In genomic region chr10:46787321-46787615, GRCh38 we compare ENCODE assay signal across 8 cellular contexts.
A peak's percentile ranks its signal among the peaks of the same experiment; 100 is the strongest.
DNase-seq lines count a peak whose midpoint lies in the region; ATAC-seq and TF ChIP-seq lines count a peak whose summit lies in the region.

No MANE protein-coding gene starts in this region.

- no peak for TF ChIP-seq CTCF in activated CD8-positive, alpha-beta T cell treated with anti-CD3 and anti-CD28 coated beads for 36 hours (IDR thresholded peaks at IDR 0.05)
- TF ChIP-seq CTCF in fibroblast of villous mesenchyme (IDR thresholded peaks at IDR 0.05; ENCODE audit: insufficient read depth, low read depth, low read length) (no peak), neural crest cell (conservative IDR thresholded peaks at IDR 0.05) (no peak)

- H3K4me1 Mint-ChIP-seq in activated CD8-positive, alpha-beta T cell treated with anti-CD3 and anti-CD28 coated beads for 36 hours (ENCODE audit: low read depth) = no peaks in the 10 kb centered on the region
- H3K4me1 Mint-ChIP-seq in neural crest cell = peaks cover 8% of the 10 kb centered on the region

- H3K27me3 Mint-ChIP-seq in activated CD8-positive, alpha-beta T cell treated with anti-CD3 and anti-CD28 coated beads for 36 hours = no peaks in the 10 kb centered on the region
- H3K27me3 Mint-ChIP-seq in neural crest cell (ENCODE audit: low read depth) = no peaks in the 10 kb centered on the region

- CTCF ChIA-PET in activated CD8-positive, alpha-beta T cell treated with anti-CD3 and anti-CD28 coated beads for 36 hours (lab: Charles Lee) = no interaction called here

- peak overlapping the region; percentile 84 for H3K27ac Mint-ChIP-seq in activated CD8-positive, alpha-beta T cell treated with anti-CD3 and anti-CD28 coated beads for 36 hours
- peak overlapping the region; percentile 94 for H3K27ac Mint-ChIP-seq in neural crest cell (ENCODE audit: unreplicated experiment)

- peak overlapping the region; percentile 96 for H3K4me3 Mint-ChIP-seq in activated CD8-positive, alpha-beta T cell treated with anti-CD3 and anti-CD28 coated beads for 36 hours
- peak overlapping the region; percentile 99 for H3K4me3 Mint-ChIP-seq in neural crest cell

- peak; percentile 23 to 37 for DNase-seq in AML-193 (lab: John Stamatoyannopoulos, UW)
- DNase-seq in Kasumi-1 (lab: John Stamatoyannopoulos, UW) = peak; percentile 29 to 32
- peak; percentile 42 for DNase-seq in activated CD8-positive, alpha-beta T cell treated with anti-CD3 and anti-CD28 coated beads for 36 hours
- DNase-seq in fibroblast of villous mesenchyme (ENCODE audit: low read depth) = peak; percentile 48
- DNase-seq in neural crest cell (ENCODE audit: low read depth, low spot score) = no peak
- DNase-seq in UCSD-AML1 (lab: John Stamatoyannopoulos, UW; ENCODE audit: unreplicated experiment) = no peak

- intact Hi-C loops in activated CD8-positive, alpha-beta T cell treated with anti-CD3 and anti-CD28 coated beads for 36 hours (cut with micrococcal nuclease) = no loop called here

- H3K36me3 Mint-ChIP-seq in activated CD8-positive, alpha-beta T cell treated with anti-CD3 and anti-CD28 coated beads for 36 hours (ENCODE audit: low read depth) = no peaks in the 10 kb centered on the region
- no peaks in the 10 kb centered on the region for H3K36me3 Mint-ChIP-seq in neural crest cell (ENCODE audit: low read depth)

- H3K4me3 ChIP-seq in fibroblast of villous mesenchyme (ENCODE audit: low read depth, low read length) = peak overlapping the region; percentile 81

- no peaks in the 10 kb centered on the region for H3K9me3 Mint-ChIP-seq in activated CD8-positive, alpha-beta T cell treated with anti-CD3 and anti-CD28 coated beads for 36 hours
- H3K9me3 Mint-ChIP-seq in neural crest cell = no peaks in the 10 kb centered on the region

- POLR2A ChIA-PET in activated CD8-positive, alpha-beta T cell treated with anti-CD3 and anti-CD28 coated beads for 36 hours (lab: Charles Lee) = no interaction called here

- ATAC-seq in GM18519 (IDR thresholded peaks at IDR 0.05; ENCODE audit: low FRiP score, unreplicated experiment) = peak; percentile 58
- peak; percentile 61 for ATAC-seq in activated CD8-positive, alpha-beta T cell treated with anti-CD3 and anti-CD28 coated beads for 36 hours
- no peak for ATAC-seq in GM19023 (IDR thresholded peaks at IDR 0.05; ENCODE audit: unreplicated experiment)

Comparison
In these comparisons a context has a peak if more than half of its experiments do, and no peak if none do; other contexts are left out.
1. DNase-seq: peak in AML-193 (2 of 2), Kasumi-1 (2 of 2), activated CD8-positive, alpha-beta T cell treated with anti-CD3 and anti-CD28 coated beads for 36 hours (single experiment) and fibroblast of villous mesenchyme (single experiment); none in neural crest cell (single experiment) and UCSD-AML1 (single experiment).